ENCODE assay signal across 13 cellular contexts in the genomic region with DNA sequence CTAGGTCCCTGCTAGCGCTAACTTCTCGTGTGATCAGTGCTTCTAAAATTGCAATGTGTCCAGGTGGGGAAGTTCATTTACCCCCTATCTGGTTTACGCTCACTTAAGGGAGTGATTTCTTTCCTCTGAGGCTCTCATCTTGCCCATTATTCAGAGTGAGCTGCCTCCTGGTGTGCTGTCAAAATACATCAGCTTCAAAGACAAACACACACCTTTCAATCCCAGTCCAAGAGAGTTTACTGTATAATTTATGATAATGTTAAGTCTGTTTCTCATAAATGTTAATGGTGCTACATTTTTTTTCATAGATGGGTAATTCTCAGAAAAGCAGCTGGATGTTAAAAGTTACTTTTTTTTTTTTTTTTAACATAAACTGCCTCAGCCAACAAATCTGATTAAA.
"Had no signal": no experiment of that assay in that cellular context is flagged by ENCODE, and none has a peak within 500 bp of the region (broad histone marks: within the 10 kb centered on the region; RNA-seq: fewer than 3 reads in every experiment).

No MANE protein-coding gene starts in this region.

- DNase-seq: activated CD4-positive, alpha-beta T cell treated with anti-CD3 and anti-CD28 coated beads for 48 hours; activated naive CD4-positive, alpha-beta T cell treated with Interleukin-2 at 50 U/mL for 16 hours; dorsolateral prefrontal cortex; glutamatergic neuron; mammary epithelial cell; natural killer cell; spleen; stimulated activated CD4-positive, alpha-beta T cell treated with anti-CD3 and anti-CD28 coated beads, Interleukin-1b, Interleukin-23, amount 100 ng/mL, for 48 hours; stimulated activated naive B cell treated with anti-CD40 and anti-IgM and Interleukin-4, amounts not matched to agents 10 μg/mL and 1 μg/mL and 100 μg/mL, for 72 hours had no signal

- H3K27ac Mint-ChIP-seq: natural killer cell; stimulated activated naive B cell treated with anti-CD40 and anti-IgM and Interleukin-4, amounts not matched to agents 10 μg/mL and 1 μg/mL and 100 μg/mL, for 72 hours had no signal

- FAIRE-seq: astrocyte had no signal

- H3K36me3 Mint-ChIP-seq: natural killer cell; stimulated activated naive B cell treated with anti-CD40 and anti-IgM and Interleukin-4, amounts not matched to agents 10 μg/mL and 1 μg/mL and 100 μg/mL, for 72 hours had no signal

- H3K36me3 ChIP-seq: esophagus muscularis mucosa, prostate gland, spleen, tibial nerve had no signal

- H3K4me3 ChIP-seq: dorsolateral prefrontal cortex, esophagus muscularis mucosa, prostate gland, spleen, tibial nerve had no signal

- H3K9me3 Mint-ChIP-seq: natural killer cell had no signal

- H3K27me3 ChIP-seq: dorsolateral prefrontal cortex, esophagus muscularis mucosa, spleen, tibial nerve had no signal

- H3K4me1 ChIP-seq: prostate gland, spleen, tibial nerve had no signal

- H3K27ac ChIP-seq: dorsolateral prefrontal cortex, esophagus muscularis mucosa, prostate gland, spleen, tibial nerve had no signal

- H3K4me1 Mint-ChIP-seq: natural killer cell; stimulated activated naive B cell treated with anti-CD40 and anti-IgM and Interleukin-4, amounts not matched to agents 10 μg/mL and 1 μg/mL and 100 μg/mL, for 72 hours had no signal

- H3K9me3 ChIP-seq: esophagus muscularis mucosa, prostate gland, spleen, tibial nerve had no signal

- H3K4me3 Mint-ChIP-seq: natural killer cell; stimulated activated naive B cell treated with anti-CD40 and anti-IgM and Interleukin-4, amounts not matched to agents 10 μg/mL and 1 μg/mL and 100 μg/mL, for 72 hours had no signal
